In genomic region chr6:16157909-16158308, GRCh38 we compare ENCODE assay signal across 1 cellular context.
TF ChIP-seq lines count a peak whose summit lies in the region.

No MANE protein-coding gene starts in this region.

TF ChIP-seq in K562, 482 proteins besides CTCF, POLR2A, EP300 and RAD21 (continued from another document and continues in another):
- TF ChIP-seq ZNF518B (CRISPR knock-in tag; IDR thresholded peaks at IDR 0.05) (no peak), POLR2H (tag; IDR thresholded peaks at IDR 0.05; ENCODE audit: low read depth) (no peak), ZNF134 (CRISPR knock-in tag; conservative IDR thresholded peaks at IDR 0.05) (no peak), TRIM24 (IDR thresholded peaks at IDR 0.05) (no peak), ZNF76 (CRISPR knock-in tag; IDR thresholded peaks at IDR 0.05; ENCODE audit: borderline replicate concordance) (no peak), ZNF764 (CRISPR knock-in tag; IDR thresholded peaks at IDR 0.05; ENCODE audit: low read depth) (no peak), MCM5 (IDR thresholded peaks at IDR 0.05; ENCODE audit: low read depth) (no peak), TFAP4 (CRISPR knock-in tag; IDR thresholded peaks at IDR 0.05; ENCODE audit: borderline replicate concordance) (peak; percentile 41; the same call in 1 of the 2 replicates), ZNF146 (CRISPR knock-in tag; IDR thresholded peaks at IDR 0.05; ENCODE audit: unreplicated experiment) (no peak), ZNF212 (CRISPR knock-in tag; IDR thresholded peaks at IDR 0.05) (no peak), NONO (IDR thresholded peaks at IDR 0.05; ENCODE audit: low read depth in 2 of 2, low read length in 1 of 2) (no peak), IFI16 (CRISPR knock-in tag; IDR thresholded peaks at IDR 0.05) (no peak), ZNF282 (CRISPR knock-in tag; IDR thresholded peaks at IDR 0.05) (no peak), HMGXB4 (CRISPR knock-in tag; IDR thresholded peaks at IDR 0.05) (no peak), ETV5 (CRISPR knock-in tag; IDR thresholded peaks at IDR 0.05; ENCODE audit: low read depth) (no peak), EWSR1 (IDR thresholded peaks at IDR 0.05; ENCODE audit: borderline replicate concordance, low read depth, partially characterized antibody) (no peak), ZNF395 (CRISPR knock-in tag; IDR thresholded peaks at IDR 0.05) (no peak), EP400 (IDR thresholded peaks at IDR 0.05) (peak; percentile 87), NCOR1 (IDR thresholded peaks at IDR 0.05) (no peak), TSHZ1 (CRISPR knock-in tag; IDR thresholded peaks at IDR 0.05) (no peak), ZBTB8A (IDR thresholded peaks at IDR 0.05; ENCODE audit: partially characterized antibody) (no peak), ESRRB (CRISPR knock-in tag; IDR thresholded peaks at IDR 0.05; ENCODE audit: borderline replicate concordance) (no peak), MITF (IDR thresholded peaks at IDR 0.05) (peak; percentile 20; the same call in 1 of the 2 replicates), SPI1 (IDR thresholded peaks at IDR 0.05; ENCODE audit: borderline replicate concordance, low read depth, low read length) (no peak), E2F5 (CRISPR knock-in tag; IDR thresholded peaks at IDR 0.05) (no peak), MLLT1 (IDR thresholded peaks at IDR 0.05) (no peak), ZNF121 (CRISPR knock-in tag; conservative IDR thresholded peaks at IDR 0.05) (no peak), THAP7 (CRISPR knock-in tag; IDR thresholded peaks at IDR 0.05) (no peak), ARID3B (CRISPR knock-in tag; IDR thresholded peaks at IDR 0.05; ENCODE audit: borderline replicate concordance) (no peak), E2F8 (IDR thresholded peaks at IDR 0.05; ENCODE audit: low read depth, partially characterized antibody) (no peak), ZNF512 (tag; IDR thresholded peaks at IDR 0.05) (no peak), ZNF668 (CRISPR knock-in tag; IDR thresholded peaks at IDR 0.05) (no peak)
